8 cellular contexts compared by ENCODE assay signal in genomic region chr16:50841081-50841886, GRCh38.
A peak's percentile ranks its signal among the peaks of the same experiment; 100 is the strongest.
DNase-seq lines count a peak whose midpoint lies in the region; ATAC-seq, FAIRE-seq and TF ChIP-seq lines count a peak whose summit lies in the region.

No MANE protein-coding gene starts in this region.

- DNase-seq in GM12891 (ENCODE audit: insufficient read length, low spot score) (no peak), skeletal muscle cell (ENCODE audit: low read depth) (no peak), NCI-H1436 (lab: John Stamatoyannopoulos, UW) (no peak)
- DNase-seq in activated CD4-positive, alpha-beta T cell treated with anti-CD3 and anti-CD28 coated beads for 48 hours: peak; percentile 61
- DNase-seq in effector memory CD8-positive, alpha-beta T cell: peak in 2 of 3 experiments; percentile 2 to 8

- ATAC-seq in effector memory CD8-positive, alpha-beta T cell (replicated peaks): peak; percentile 70
- no peak for ATAC-seq in GM19452 (IDR thresholded peaks at IDR 0.05; ENCODE audit: unreplicated experiment)
- no peak for ATAC-seq in GM21423 (IDR thresholded peaks at IDR 0.05; ENCODE audit: unreplicated experiment)
- ATAC-seq in HG02763 (IDR thresholded peaks at IDR 0.05; ENCODE audit: unreplicated experiment): no peak

- peak overlapping the region; percentile 66 to 76 for H3K27ac Mint-ChIP-seq in effector memory CD8-positive, alpha-beta T cell

- FAIRE-seq in GM12891 (lab: Jason Lieb, UNC): no peak

- H3K9me3 Mint-ChIP-seq in effector memory CD8-positive, alpha-beta T cell: no peaks in the 10 kb centered on the region

- peak overlapping the region; percentile 76 to 79 for H3K4me3 Mint-ChIP-seq in effector memory CD8-positive, alpha-beta T cell

- peaks cover 19 to 56% of the 10 kb centered on the region in 2 donors for H3K27me3 Mint-ChIP-seq in effector memory CD8-positive, alpha-beta T cell

- peaks cover 4% of the 10 kb centered on the region for H3K36me3 Mint-ChIP-seq in effector memory CD8-positive, alpha-beta T cell (ENCODE audit: insufficient read depth)

- peaks cover 5 to 13% of the 10 kb centered on the region in 2 donors for H3K4me1 Mint-ChIP-seq in effector memory CD8-positive, alpha-beta T cell (ENCODE audit: low read depth in 2 of 2)

- TF ChIP-seq POLR2A in GM12891 (IDR thresholded peaks at IDR 0.05; ENCODE audit: low read depth, low read length): no peak

- H3K4me3 ChIP-seq in skeletal muscle cell (ENCODE audit: low read depth, low read length): peak overlapping the region; percentile 26

TF ChIP-seq in GM12891, 5 proteins besides CTCF, POLR2A, EP300 and RAD21:
- TF ChIP-seq POU2F2 (IDR thresholded peaks at IDR 0.05; ENCODE audit: low read depth, low read length) (peak; percentile 71; the same call in 1 of the 2 replicates), POLR2AphosphoS5 (IDR thresholded peaks at IDR 0.05; ENCODE audit: low read depth, low read length) (no peak)
TF ChIP-seq in GM12891: peak in this region for 1.

Comparison
In these comparisons a context has a peak if more than half of its experiments do, and no peak if none do; other contexts are left out.
1. DNase-seq: peak in activated CD4-positive, alpha-beta T cell treated with anti-CD3 and anti-CD28 coated beads for 48 hours (single experiment) and effector memory CD8-positive, alpha-beta T cell (2 of 3); none in GM12891 (single experiment), skeletal muscle cell (single experiment) and NCI-H1436 (single experiment).